Comparison of ENCODE assay signal across 13 cellular contexts in the genomic region with DNA sequence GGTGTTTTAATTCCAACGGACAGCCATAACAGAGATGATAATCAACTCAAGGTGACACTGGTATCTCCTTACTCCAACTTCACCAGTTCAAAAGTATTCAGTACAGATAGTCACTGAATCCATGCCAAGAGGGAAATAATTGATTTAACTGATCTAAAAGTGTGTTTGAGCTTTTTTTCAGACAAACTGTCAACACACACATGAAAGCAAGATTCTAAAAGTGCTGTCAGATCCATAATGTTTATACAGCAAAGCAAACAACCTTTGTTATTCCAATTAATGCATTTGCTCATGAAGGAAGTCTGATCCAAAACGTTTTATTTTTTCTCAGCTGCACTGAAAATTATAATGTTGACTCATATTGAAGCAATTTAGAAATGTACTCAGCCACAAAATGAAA. TPM values are rescaled to one million over a fixed set of nuclear protein-coding genes. Genes with fewer than 3 reads are reported as not detected.
"Had no signal": no experiment of that assay in that cellular context is flagged by ENCODE, and none has a peak within 500 bp of the region (broad histone marks: within the 10 kb centered on the region; RNA-seq: fewer than 3 reads in every experiment).

No MANE protein-coding gene starts in this region.

- H3K27me3 ChIP-seq: right lobe of liver, suprapubic skin had no signal

- H3K36me3 ChIP-seq: neural progenitor cell, right lobe of liver, suprapubic skin had no signal

- H3K9me3 ChIP-seq: right lobe of liver, suprapubic skin had no signal

- H3K4me2 ChIP-seq: neural progenitor cell had no signal

- H2AFZ ChIP-seq: neural progenitor cell had no signal

- H3K4me3 ChIP-seq: neural progenitor cell, right lobe of liver, suprapubic skin had no signal

- FAIRE-seq: bronchial epithelial cell, keratinocyte had no signal

- H3K27ac ChIP-seq: neural progenitor cell, right lobe of liver, suprapubic skin had no signal

- DNase-seq: activated CD4-positive, alpha-beta T cell treated with anti-CD3 and anti-CD28 coated beads, Interleukin-2, amount 10 ng/mL, durations not matched to agents 7 days and 5 days; activated CD8-positive, alpha-beta memory T cell treated with anti-CD3 and anti-CD28 coated beads, Interleukin-2, amount 50 U/mL, for 48 hours; activated gamma-delta T cell treated with Interleukin-2 at 50 U/mL for 16 hours; activated T-cell treated with anti-CD3 and anti-CD28 coated beads, Interleukin-2, amount 50 U/mL, for 72 hours; mammary epithelial cell; naive B cell; right lobe of liver; trophoblast cell had no signal

- ATAC-seq: activated T-cell treated with anti-CD3 and anti-CD28 coated beads, Interleukin-2, amount 50 U/mL, for 72 hours; left lobe of liver had no signal

- H3K9ac ChIP-seq: neural progenitor cell had no signal

RNA-seq across cellular contexts. Expression of a gene that starts 5.9 kb away (rescaled TPM):
- total RNA-seq: activated CD4-positive, alpha-beta T cell treated with anti-CD3 and anti-CD28 coated beads, Interleukin-2, amount 10 ng/mL, durations not matched to agents 7 days and 5 days; activated T-cell treated with anti-CD3 and anti-CD28 coated beads, Interleukin-2, amount 50 U/mL, for 72 hours had no signal

RNA-seq across cellular contexts. Expression of a gene that starts 59.8 kb away (rescaled TPM):
- total RNA-seq: activated CD4-positive, alpha-beta T cell treated with anti-CD3 and anti-CD28 coated beads, Interleukin-2, amount 10 ng/mL, durations not matched to agents 7 days and 5 days; activated T-cell treated with anti-CD3 and anti-CD28 coated beads, Interleukin-2, amount 50 U/mL, for 72 hours had no signal
